ENCODE assay signal across 2 cellular contexts in the genomic region with DNA sequence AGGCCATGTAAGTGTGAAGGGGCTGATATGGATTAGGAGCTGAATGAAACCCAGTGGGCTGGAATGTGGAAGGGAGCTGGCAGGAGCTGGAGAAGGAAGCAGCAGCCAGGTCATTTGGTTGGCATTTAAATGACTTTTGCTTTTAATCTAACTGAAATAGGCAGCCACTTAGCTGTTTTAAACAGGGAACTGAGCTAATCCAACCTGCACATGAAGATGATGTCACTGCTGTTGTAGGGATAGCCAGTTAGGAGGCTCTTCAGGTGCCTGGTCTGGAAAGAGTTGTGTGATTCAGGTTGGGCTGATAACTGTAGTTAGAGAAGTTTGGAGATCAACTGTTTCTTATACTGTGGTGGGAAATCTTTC.
TF ChIP-seq lines count a peak whose summit lies in the region.

No MANE protein-coding gene starts in this region.

TF ChIP-seq in HCT116, 20 proteins besides CTCF, POLR2A, EP300 and RAD21 (continued from another document):
- TF ChIP-seq, protein P1, sequence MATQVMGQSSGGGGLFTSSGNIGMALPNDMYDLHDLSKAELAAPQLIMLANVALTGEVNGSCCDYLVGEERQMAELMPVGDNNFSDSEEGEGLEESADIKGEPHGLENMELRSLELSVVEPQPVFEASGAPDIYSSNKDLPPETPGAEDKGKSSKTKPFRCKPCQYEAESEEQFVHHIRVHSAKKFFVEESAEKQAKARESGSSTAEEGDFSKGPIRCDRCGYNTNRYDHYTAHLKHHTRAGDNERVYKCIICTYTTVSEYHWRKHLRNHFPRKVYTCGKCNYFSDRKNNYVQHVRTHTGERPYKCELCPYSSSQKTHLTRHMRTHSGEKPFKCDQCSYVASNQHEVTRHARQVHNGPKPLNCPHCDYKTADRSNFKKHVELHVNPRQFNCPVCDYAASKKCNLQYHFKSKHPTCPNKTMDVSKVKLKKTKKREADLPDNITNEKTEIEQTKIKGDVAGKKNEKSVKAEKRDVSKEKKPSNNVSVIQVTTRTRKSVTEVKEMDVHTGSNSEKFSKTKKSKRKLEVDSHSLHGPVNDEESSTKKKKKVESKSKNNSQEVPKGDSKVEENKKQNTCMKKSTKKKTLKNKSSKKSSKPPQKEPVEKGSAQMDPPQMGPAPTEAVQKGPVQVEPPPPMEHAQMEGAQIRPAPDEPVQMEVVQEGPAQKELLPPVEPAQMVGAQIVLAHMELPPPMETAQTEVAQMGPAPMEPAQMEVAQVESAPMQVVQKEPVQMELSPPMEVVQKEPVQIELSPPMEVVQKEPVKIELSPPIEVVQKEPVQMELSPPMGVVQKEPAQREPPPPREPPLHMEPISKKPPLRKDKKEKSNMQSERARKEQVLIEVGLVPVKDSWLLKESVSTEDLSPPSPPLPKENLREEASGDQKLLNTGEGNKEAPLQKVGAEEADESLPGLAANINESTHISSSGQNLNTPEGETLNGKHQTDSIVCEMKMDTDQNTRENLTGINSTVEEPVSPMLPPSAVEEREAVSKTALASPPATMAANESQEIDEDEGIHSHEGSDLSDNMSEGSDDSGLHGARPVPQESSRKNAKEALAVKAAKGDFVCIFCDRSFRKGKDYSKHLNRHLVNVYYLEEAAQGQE (IDR thresholded peaks at IDR 0.05; ENCODE audit: low read depth) = no peak
- TF ChIP-seq SRF (IDR thresholded peaks at IDR 0.05; ENCODE audit: low read depth) (no peak), SIN3A (IDR thresholded peaks at IDR 0.05; ENCODE audit: low read depth) (no peak), EZH2 (IDR thresholded peaks at IDR 0.05) (no peak)
- TF ChIP-seq, protein P2, sequence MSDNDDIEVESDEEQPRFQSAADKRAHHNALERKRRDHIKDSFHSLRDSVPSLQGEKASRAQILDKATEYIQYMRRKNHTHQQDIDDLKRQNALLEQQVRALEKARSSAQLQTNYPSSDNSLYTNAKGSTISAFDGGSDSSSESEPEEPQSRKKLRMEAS (IDR thresholded peaks at IDR 0.05) = no peak
- TF ChIP-seq, protein P3, sequence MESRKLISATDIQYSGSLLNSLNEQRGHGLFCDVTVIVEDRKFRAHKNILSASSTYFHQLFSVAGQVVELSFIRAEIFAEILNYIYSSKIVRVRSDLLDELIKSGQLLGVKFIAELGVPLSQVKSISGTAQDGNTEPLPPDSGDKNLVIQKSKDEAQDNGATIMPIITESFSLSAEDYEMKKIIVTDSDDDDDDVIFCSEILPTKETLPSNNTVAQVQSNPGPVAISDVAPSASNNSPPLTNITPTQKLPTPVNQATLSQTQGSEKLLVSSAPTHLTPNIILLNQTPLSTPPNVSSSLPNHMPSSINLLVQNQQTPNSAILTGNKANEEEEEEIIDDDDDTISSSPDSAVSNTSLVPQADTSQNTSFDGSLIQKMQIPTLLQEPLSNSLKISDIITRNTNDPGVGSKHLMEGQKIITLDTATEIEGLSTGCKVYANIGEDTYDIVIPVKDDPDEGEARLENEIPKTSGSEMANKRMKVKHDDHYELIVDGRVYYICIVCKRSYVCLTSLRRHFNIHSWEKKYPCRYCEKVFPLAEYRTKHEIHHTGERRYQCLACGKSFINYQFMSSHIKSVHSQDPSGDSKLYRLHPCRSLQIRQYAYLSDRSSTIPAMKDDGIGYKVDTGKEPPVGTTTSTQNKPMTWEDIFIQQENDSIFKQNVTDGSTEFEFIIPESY (IDR thresholded peaks at IDR 0.05; ENCODE audit: extremely low read depth, insufficient replicate concordance, low read length) = no peak
TF ChIP-seq in HCT116: peak in this region for 0.

TF ChIP-seq in SK-N-SH, 30 proteins besides CTCF, POLR2A, EP300 and RAD21 (continued from another document):
- no peak for TF ChIP-seq NRF1 (IDR thresholded peaks at IDR 0.05; ENCODE audit: low read depth, low read length)
- TF ChIP-seq TAF1 (IDR thresholded peaks at IDR 0.05; ENCODE audit: borderline replicate concordance, low read depth, low read length) = no peak
- no peak for TF ChIP-seq POLR2AphosphoS5 (IDR thresholded peaks at IDR 0.05; ENCODE audit: low read depth, low read length)
- no peak for TF ChIP-seq GABPA (IDR thresholded peaks at IDR 0.05; ENCODE audit: low read depth)
- no peak for TF ChIP-seq FOSL2 (IDR thresholded peaks at IDR 0.05; ENCODE audit: borderline replicate concordance, low read depth)
- TF ChIP-seq, protein P4, sequence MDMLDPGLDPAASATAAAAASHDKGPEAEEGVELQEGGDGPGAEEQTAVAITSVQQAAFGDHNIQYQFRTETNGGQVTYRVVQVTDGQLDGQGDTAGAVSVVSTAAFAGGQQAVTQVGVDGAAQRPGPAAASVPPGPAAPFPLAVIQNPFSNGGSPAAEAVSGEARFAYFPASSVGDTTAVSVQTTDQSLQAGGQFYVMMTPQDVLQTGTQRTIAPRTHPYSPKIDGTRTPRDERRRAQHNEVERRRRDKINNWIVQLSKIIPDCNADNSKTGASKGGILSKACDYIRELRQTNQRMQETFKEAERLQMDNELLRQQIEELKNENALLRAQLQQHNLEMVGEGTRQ (IDR thresholded peaks at IDR 0.05; ENCODE audit: borderline replicate concordance, low read depth, low read length) = no peak
- TF ChIP-seq NFIC (IDR thresholded peaks at IDR 0.05; ENCODE audit: borderline replicate concordance) = no peak
TF ChIP-seq in SK-N-SH: peak in this region for 2.
